In the genomic region with DNA sequence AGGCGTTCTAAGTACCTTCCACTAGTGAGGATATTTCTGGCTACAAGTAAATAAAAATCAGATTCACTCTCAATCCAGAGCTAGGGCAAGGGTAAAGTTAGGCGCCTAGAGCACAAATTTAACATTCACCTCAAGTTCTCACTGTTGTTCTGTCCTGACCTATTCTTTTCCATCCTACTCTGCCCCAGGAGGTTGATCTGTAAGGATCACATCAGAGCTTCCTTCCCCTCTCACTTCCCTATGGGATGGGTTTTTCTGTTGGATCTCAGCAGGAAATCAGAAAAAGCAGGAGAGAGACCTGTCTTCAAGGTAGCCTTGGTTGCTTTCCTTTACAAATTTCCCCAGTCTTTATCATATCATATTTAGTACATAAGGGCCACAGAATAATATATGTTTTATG, we compare ENCODE assay signal across 6 cellular contexts.
"Had no signal": no experiment of that assay in that cellular context is flagged by ENCODE, and none has a peak within 500 bp of the region (broad histone marks: within the 10 kb centered on the region; RNA-seq: fewer than 3 reads in every experiment).

No MANE protein-coding gene starts in this region.

- ATAC-seq: HepG2 had no signal

- H3K27me3 Mint-ChIP-seq: IgD-negative memory B cell had no signal

- H3K4me3 ChIP-seq: GM23248 had no signal

- H3K36me3 Mint-ChIP-seq: IgD-negative memory B cell had no signal

- H3K9ac ChIP-seq: GM23248 had no signal

- DNase-seq: GM23248, H9, HCEC 1CT had no signal

- H3K27ac Mint-ChIP-seq: IgD-negative memory B cell had no signal

- H3K27ac ChIP-seq: GM23248, HL-60 had no signal

- H3K4me3 Mint-ChIP-seq: H9, IgD-negative memory B cell had no signal

- H3K4me1 Mint-ChIP-seq: IgD-negative memory B cell had no signal

- H2AFZ ChIP-seq: GM23248 had no signal

- H3K9me3 Mint-ChIP-seq: H9 had no signal
